In genomic region chr17:82332669-82333278, GRCh38 we compare ENCODE assay signal across 9 cellular contexts. TPM values are rescaled to one million over a fixed set of nuclear protein-coding genes. Genes with fewer than 3 reads are reported as not detected.
DNase-seq lines count a peak whose midpoint lies in the region; ATAC-seq and TF ChIP-seq lines count a peak whose summit lies in the region.
"Had no signal": no experiment of that assay in that cellular context is flagged by ENCODE, and none has a peak within 500 bp of the region (broad histone marks: within the 10 kb centered on the region; RNA-seq: fewer than 3 reads in every experiment).

No MANE protein-coding gene starts in this region.

- H3K4me2 ChIP-seq in KMS-11 = peak overlapping the region; percentile 41; the same call in 1 of the 2 replicates

- H3K36me3 ChIP-seq in BE2C (no peaks in the 10 kb centered on the region), KMS-11 (ENCODE audit: insufficient read depth) (no peaks in the 10 kb centered on the region)

- no peak overlapping the region for H3K27ac ChIP-seq in KMS-11
- H3K27ac ChIP-seq: epithelial cell of prostate had no signal

- peak overlapping the region; percentile 32; the same call in 1 of the 2 replicates for H2AFZ ChIP-seq in KMS-11 (ENCODE audit: low read depth)

- H3K9me3 Mint-ChIP-seq in activated T-helper 1 cell treated with anti-CD3 and anti-CD28 coated beads, Interleukin-12 subunit alpha, Interleukin-12 subunit beta, Interleukin-2, Interleukin-4 antibody, amounts not matched to agents 30 ng/mL and 10 ng/mL and 1 ng/mL, durations not matched to agents 14 hours and 24 hours and 36 hours = no peaks in the 10 kb centered on the region

- peaks cover 23% of the 10 kb centered on the region for H3K4me1 Mint-ChIP-seq in activated T-helper 1 cell treated with anti-CD3 and anti-CD28 coated beads, Interleukin-12 subunit alpha, Interleukin-12 subunit beta, Interleukin-2, Interleukin-4 antibody, amounts not matched to agents 30 ng/mL and 10 ng/mL and 1 ng/mL, durations not matched to agents 14 hours and 24 hours and 36 hours (ENCODE audit: low read depth)

- no peaks in the 10 kb centered on the region for H4K20me1 ChIP-seq in KMS-11 (ENCODE audit: insufficient read depth)

- H3K27ac Mint-ChIP-seq in activated T-helper 1 cell treated with anti-CD3 and anti-CD28 coated beads, Interleukin-12 subunit alpha, Interleukin-12 subunit beta, Interleukin-2, Interleukin-4 antibody, amounts not matched to agents 30 ng/mL and 10 ng/mL and 1 ng/mL, durations not matched to agents 14 hours and 24 hours and 36 hours = peak overlapping the region; percentile 18

- no peaks in the 10 kb centered on the region for H3K36me3 Mint-ChIP-seq in activated T-helper 1 cell treated with anti-CD3 and anti-CD28 coated beads, Interleukin-12 subunit alpha, Interleukin-12 subunit beta, Interleukin-2, Interleukin-4 antibody, amounts not matched to agents 30 ng/mL and 10 ng/mL and 1 ng/mL, durations not matched to agents 14 hours and 24 hours and 36 hours (ENCODE audit: low read depth)

- H3K79me2 ChIP-seq in KMS-11 (ENCODE audit: insufficient read depth, low read depth) = no peaks in the 10 kb centered on the region

- intact Hi-C loops in activated T-helper 1 cell treated with anti-CD3 and anti-CD28 coated beads, Interleukin-12 subunit alpha, Interleukin-12 subunit beta, Interleukin-2, Interleukin-4 antibody, amounts not matched to agents 30 ng/mL and 10 ng/mL and 1 ng/mL, durations not matched to agents 14 hours and 24 hours and 36 hours (cut with micrococcal nuclease) = loop anchor here (1.0 kb wide), 1 partner anchor 34 kb away; no protein-coding TSS in a partner anchor
- intact Hi-C loops in cardiac septum (cut with DNase I) = no loop called here
- intact Hi-C loops in posterior vena cava (cut with DNase I) = no loop called here

- peaks cover 10% of the 10 kb centered on the region for H3K27me3 ChIP-seq in BE2C
- H3K27me3 ChIP-seq in KMS-11 (ENCODE audit: insufficient read depth, low read depth) = no peaks in the 10 kb centered on the region

- no peaks in the 10 kb centered on the region for H3K9me3 ChIP-seq in BE2C

- DNase-seq in BE2C = peak; percentile 16
- no peak for DNase-seq in activated T-helper 1 cell treated with anti-CD3 and anti-CD28 coated beads, Interleukin-12 subunit alpha, Interleukin-12 subunit beta, Interleukin-2, Interleukin-4 antibody, amounts not matched to agents 30 ng/mL and 10 ng/mL and 1 ng/mL, durations not matched to agents 14 hours and 24 hours and 36 hours (ENCODE audit: low spot score)
- peak; percentile 90 for DNase-seq in cardiac septum (ENCODE audit: low spot score)
- peak; percentile 91 for DNase-seq in posterior vena cava (ENCODE audit: low spot score)
- no peak for DNase-seq in activated CD8-positive, alpha-beta memory T cell treated with anti-CD3 and anti-CD28 coated beads for 24 hours
- no peak for DNase-seq in stimulated activated CD4-positive, alpha-beta T cell treated with anti-CD3 and anti-CD28 coated beads, Interleukin-2, amount 100 ng/mL, for 48 hours

- H3K4me3 ChIP-seq in BE2C (ENCODE audit: low read depth, low read length) (peak overlapping the region; percentile 31), KMS-11 (IDR thresholded peaks at IDR 0.05; ENCODE audit: insufficient read depth, low read depth, low read length) (no peak overlapping the region)

- ATAC-seq in GM21381 (IDR thresholded peaks at IDR 0.05; ENCODE audit: unreplicated experiment) = no peak

- H3K27me3 Mint-ChIP-seq in activated T-helper 1 cell treated with anti-CD3 and anti-CD28 coated beads, Interleukin-12 subunit alpha, Interleukin-12 subunit beta, Interleukin-2, Interleukin-4 antibody, amounts not matched to agents 30 ng/mL and 10 ng/mL and 1 ng/mL, durations not matched to agents 14 hours and 24 hours and 36 hours (ENCODE audit: insufficient read depth) = peaks cover 7% of the 10 kb centered on the region

- H3K4me1 ChIP-seq in BE2C (peaks cover 48% of the 10 kb centered on the region), KMS-11 (ENCODE audit: low read depth, poor library complexity, severe bottlenecking) (peaks cover 67% of the 10 kb centered on the region)

- peak overlapping the region; percentile 81 for H3K4me3 Mint-ChIP-seq in activated T-helper 1 cell treated with anti-CD3 and anti-CD28 coated beads, Interleukin-12 subunit alpha, Interleukin-12 subunit beta, Interleukin-2, Interleukin-4 antibody, amounts not matched to agents 30 ng/mL and 10 ng/mL and 1 ng/mL, durations not matched to agents 14 hours and 24 hours and 36 hours

- H3K9ac ChIP-seq in KMS-11 = peak overlapping the region; percentile 20; the same call in 1 of the 2 replicates

- TF ChIP-seq CTCF in BE2C (IDR thresholded peaks at IDR 0.05; ENCODE audit: low read depth, low read length) (no peak), KMS-11 (conservative IDR thresholded peaks at IDR 0.05; ENCODE audit: low read depth, low read length) (no peak)

RNA-seq across cellular contexts. Expression of gene SECTM1, which starts 0.8 kb away (rescaled TPM):
- 0.42 TPM for polyA plus RNA-seq in BE2C (2012; ENCODE audit: insufficient read depth, insufficient read length, low read depth)
- 3.3 and 4.2 TPM in 2 replicates for total RNA-seq in activated T-helper 1 cell treated with anti-CD3 and anti-CD28 coated beads, Interleukin-12 subunit alpha, Interleukin-12 subunit beta, Interleukin-2, Interleukin-4 antibody, amounts not matched to agents 30 ng/mL and 10 ng/mL and 1 ng/mL, durations not matched to agents 14 hours and 24 hours and 36 hours
- total RNA-seq in cardiac septum (2.0 TPM), posterior vena cava (10 to 100 TPM; 10.3 to 14.5 TPM)

RNA-seq across cellular contexts. Expression of gene CD7, which starts 15.4 kb away (rescaled TPM):
- 0.46 TPM for polyA plus RNA-seq in BE2C (2012; ENCODE audit: insufficient read depth, insufficient read length, low read depth)
- total RNA-seq in activated T-helper 1 cell treated with anti-CD3 and anti-CD28 coated beads, Interleukin-12 subunit alpha, Interleukin-12 subunit beta, Interleukin-2, Interleukin-4 antibody, amounts not matched to agents 30 ng/mL and 10 ng/mL and 1 ng/mL, durations not matched to agents 14 hours and 24 hours and 36 hours = 454 and 455 TPM in 2 replicates
- total RNA-seq in cardiac septum = 0.62 TPM
- 1 to 10 TPM; 1.9 to 3.0 TPM for total RNA-seq in posterior vena cava

RNA-seq across cellular contexts. Expression of gene TEX19, which starts 26.3 kb away (rescaled TPM):
- polyA plus RNA-seq in BE2C (2012; ENCODE audit: insufficient read depth, insufficient read length, low read depth) = not detected
- total RNA-seq in activated T-helper 1 cell treated with anti-CD3 and anti-CD28 coated beads, Interleukin-12 subunit alpha, Interleukin-12 subunit beta, Interleukin-2, Interleukin-4 antibody, amounts not matched to agents 30 ng/mL and 10 ng/mL and 1 ng/mL, durations not matched to agents 14 hours and 24 hours and 36 hours = 0.10 TPM in 1 of 2 replicates, not detected in the other
- total RNA-seq in cardiac septum = not detected
- total RNA-seq in posterior vena cava = not detected

RNA-seq across cellular contexts. Expression of gene UTS2R, which starts 38.8 kb away (rescaled TPM):
- 0.65 TPM for polyA plus RNA-seq in BE2C (2012; ENCODE audit: insufficient read depth, insufficient read length, low read depth)
- total RNA-seq in activated T-helper 1 cell treated with anti-CD3 and anti-CD28 coated beads, Interleukin-12 subunit alpha, Interleukin-12 subunit beta, Interleukin-2, Interleukin-4 antibody, amounts not matched to agents 30 ng/mL and 10 ng/mL and 1 ng/mL, durations not matched to agents 14 hours and 24 hours and 36 hours = 0.20 TPM in 1 of 2 replicates, not detected in the other
- 0.51 TPM for total RNA-seq in cardiac septum
- not detected for total RNA-seq in posterior vena cava

RNA-seq across cellular contexts. Expression of gene CSNK1D, which starts 59.3 kb away (rescaled TPM):
- polyA plus RNA-seq in BE2C (2012; ENCODE audit: insufficient read depth, insufficient read length, low read depth) = 264 TPM
- total RNA-seq in activated T-helper 1 cell treated with anti-CD3 and anti-CD28 coated beads, Interleukin-12 subunit alpha, Interleukin-12 subunit beta, Interleukin-2, Interleukin-4 antibody, amounts not matched to agents 30 ng/mL and 10 ng/mL and 1 ng/mL, durations not matched to agents 14 hours and 24 hours and 36 hours = 154 and 161 TPM in 2 replicates
- total RNA-seq in cardiac septum (80.9 TPM), posterior vena cava (100 to 1,000 TPM in 1 of 2 donors, 10 to 100 TPM in 1; 93.6 to 103 TPM)

Comparison
In these comparisons a context has a peak if more than half of its experiments do, and no peak if none do; other contexts are left out.
1. DNase-seq: peak in BE2C (single experiment), cardiac septum (single experiment) and posterior vena cava (single experiment); none in activated T-helper 1 cell treated with anti-CD3 and anti-CD28 coated beads, Interleukin-12 subunit alpha, Interleukin-12 subunit beta, Interleukin-2, Interleukin-4 antibody, amounts not matched to agents 30 ng/mL and 10 ng/mL and 1 ng/mL, durations not matched to agents 14 hours and 24 hours and 36 hours (single experiment), activated CD8-positive, alpha-beta memory T cell treated with anti-CD3 and anti-CD28 coated beads for 24 hours (single experiment) and stimulated activated CD4-positive, alpha-beta T cell treated with anti-CD3 and anti-CD28 coated beads, Interleukin-2, amount 100 ng/mL, for 48 hours (0 of 2).
2. RNA of gene CD7, which starts 15.4 kb away (total RNA-seq): 454 to 455 TPM in activated T-helper 1 cell treated with anti-CD3 and anti-CD28 coated beads, Interleukin-12 subunit alpha, Interleukin-12 subunit beta, Interleukin-2, Interleukin-4 antibody, amounts not matched to agents 30 ng/mL and 10 ng/mL and 1 ng/mL, durations not matched to agents 14 hours and 24 hours and 36 hours; 1.9 to 3.0 TPM in posterior vena cava and 0.62 TPM in cardiac septum (single experiment); every median in the first group is over 100 times any median in the second.